In genomic region chr19:55199620-55200204, GRCh38 we compare ENCODE assay signal across 23 cellular contexts. TPM values are rescaled to one million over a fixed set of nuclear protein-coding genes. Genes with fewer than 3 reads are reported as not detected.
A peak's percentile ranks its signal among the peaks of the same experiment; 100 is the strongest.
DNase-seq lines count a peak whose midpoint lies in the region; ATAC-seq, FAIRE-seq and TF ChIP-seq lines count a peak whose summit lies in the region.
"Had no signal": no experiment of that assay in that cellular context is flagged by ENCODE, and none has a peak within 500 bp of the region (broad histone marks: within the 10 kb centered on the region; RNA-seq: fewer than 3 reads in every experiment).

No MANE protein-coding gene starts in this region.

- H2AFZ ChIP-seq in HepG2 (ENCODE audit: low read length), result no peak overlapping the region
- H2AFZ ChIP-seq: GM23338 had no signal

- no peak overlapping the region for H3K9ac ChIP-seq in HepG2 (ENCODE audit: insufficient read depth, low read depth, low read length)

- H3K9me3 ChIP-seq in HepG2 (ENCODE audit: low read length) (no peaks in the 10 kb centered on the region), right lobe of liver (no peaks in the 10 kb centered on the region), spleen (no peaks in the 10 kb centered on the region)

- no peak overlapping the region for H3K4me2 ChIP-seq in HepG2 (ENCODE audit: low read depth, low read length)
- H3K4me2 ChIP-seq: GM23338 had no signal

- ATAC-seq in HepG2, result no peak
- ATAC-seq in right lobe of liver, result no peak
- ATAC-seq: GM12878, GM23338, HCT116 had no signal

- no peak for TF ChIP-seq CTCF in HepG2 (CRISPR knock-in tag; IDR thresholded peaks at IDR 0.05)
- TF ChIP-seq CTCF in right lobe of liver (IDR thresholded peaks at IDR 0.05), result no peak
- TF ChIP-seq CTCF in RWPE1 (conservative IDR thresholded peaks at IDR 0.05; ENCODE audit: low read depth), result no peak
- TF ChIP-seq CTCF in spleen (IDR thresholded peaks at IDR 0.05 in 8 of 11, conservative IDR thresholded peaks at IDR 0.05 in 3 of 11), result no peak

- peaks cover 2% of the 10 kb centered on the region for H3K79me2 ChIP-seq in HepG2 (ENCODE audit: insufficient read depth, low read length)

- in situ Hi-C loops in HepG2 (cut with HindIII; ENCODE audit: extremely low pct_ligation_motif_present, low pct_unique_long_range_greater_than_20kb), result no loop called here

- FAIRE-seq in HepG2 (lab: Jason Lieb, UNC), result no peak
- FAIRE-seq: GM12878, GM19239 had no signal

- peaks cover 28 to 79% of the 10 kb centered on the region in 2 experiments for H3K36me3 ChIP-seq in HepG2 (replicated peaks in 1 of 2; ENCODE audit: control insufficient read depth in 1 of 2, insufficient read depth in 2 of 2, low read length in 2 of 2)
- peaks cover 0 to 8% (median 3%) of the 10 kb centered on the region in 4 donors for H3K36me3 ChIP-seq in right lobe of liver
- peaks cover 0 to 69% (median 0%) of the 10 kb centered on the region in 6 donors for H3K36me3 ChIP-seq in spleen

- BruUV-seq in HepG2 (replicated peaks; lab: Mats Ljungman, UMichigan), result no TSS peak

- WGBS in HepG2 (ENCODE audit: low lambda C conversion rate), result 94% methylated on average over 2 of the region's 5 CpGs
- 29% methylated on average over 2 of the region's 5 CpGs for WGBS in right lobe of liver (ENCODE audit: insufficient coverage, low coverage, low lambda C conversion rate, missing lambda C conversion rate)
- 55 to 68% (median 64%) methylated on average over 5 of the region's 5 CpGs for WGBS in spleen, 5 donors

- CTCF ChIA-PET in HepG2 (lab: Yijun Ruan, JAX; ENCODE audit: low intra/inter-chr PET ratio, low total read pairs) (no interaction called here), RWPE1 (lab: Yijun Ruan, JAX) (interaction anchor here (0.5 kb wide), 1 partner anchor 254 kb away, joined by 3 read pairs; no protein-coding TSS in a partner anchor)

- TF ChIP-seq RAD21 in HepG2 (CRISPR knock-in tag; IDR thresholded peaks at IDR 0.05), result no peak

- H3K27me3 ChIP-seq in HepG2 (ENCODE audit: control insufficient read depth in 1 of 2, insufficient read depth in 2 of 2, low read length in 2 of 2) (no peaks in the 10 kb centered on the region), right lobe of liver (no peaks in the 10 kb centered on the region), spleen (replicated peaks in 1 of 7) (peaks cover 0 to 31% (median 0%) of the 10 kb centered on the region in 7 donors)

- DNase-seq in HepG2 (ENCODE audit: low spot score) (no peak), right lobe of liver (no peak), RWPE1 (ENCODE audit: low spot score) (no peak), spleen (no peak), KG1 (lab: John Stamatoyannopoulos, UW) (no peak), NCI-H1092 (lab: John Stamatoyannopoulos, UW) (no peak)
- DNase-seq: C1 segment of cervical spinal cord; Calu3; CD4-positive, alpha-beta memory T cell; COR-L47; DMS79; EL; GDM1; H9; HFFc6 had no signal

- peaks cover 8% of the 10 kb centered on the region; the same call in 1 of the 2 replicates for H4K20me1 ChIP-seq in HepG2 (ENCODE audit: insufficient read depth, low read length)

- H3K4me3 ChIP-seq in HepG2 (replicated peaks in 1 of 3; ENCODE audit: insufficient read depth in 1 of 3, low read depth in 2 of 3, low read length in 3 of 3) (no peak overlapping the region), right lobe of liver (no peak overlapping the region), spleen (no peak overlapping the region)
- H3K4me3 ChIP-seq: GM12878, GM23338 had no signal

- TF ChIP-seq POLR2A in HepG2 (IDR thresholded peaks at IDR 0.05; ENCODE audit: insufficient read depth in 1 of 2, low read depth in 2 of 2, low read length in 2 of 2), result no peak
- no peak for TF ChIP-seq POLR2A in right lobe of liver (IDR thresholded peaks at IDR 0.05)
- TF ChIP-seq POLR2A in spleen (IDR thresholded peaks at IDR 0.05), result no peak

- POLR2A ChIA-PET in HepG2 (lab: Yijun Ruan, JAX), result interaction anchor here (1.8 kb wide), 1 partner anchor 10 kb away, joined by 8 read pairs; the partner anchor contains the start of gene PTPRH
- POLR2A ChIA-PET in RWPE1 (lab: Yijun Ruan, JAX; ENCODE audit: low non-redundant PET), result no interaction called here

- intact Hi-C loops in HepG2 (cut with micrococcal nuclease; ENCODE audit: unreplicated experiment), result no loop called here
- intact Hi-C loops in right lobe of liver (cut with DNase I), result loop anchor here in 1 of 2 donors (10.0 kb wide), 1 partner anchor 55 kb away; the partner anchor contains the start of gene PPP6R1
- intact Hi-C loops in spleen (cut with DNase I; ENCODE audit: low total_unique reads), result no loop called here

- H3K4me1 ChIP-seq in HepG2 (ENCODE audit: insufficient read depth, low read length) (peaks cover 17% of the 10 kb centered on the region), right lobe of liver (no peaks in the 10 kb centered on the region), spleen (peaks cover 0 to 24% (median 10%) of the 10 kb centered on the region in 6 donors)

- H3K27ac ChIP-seq in HepG2 (ENCODE audit: extremely low read length, insufficient read depth, low read length) (no peak overlapping the region), right lobe of liver (no peak overlapping the region), RWPE1 (peak overlapping the region; percentile 75), spleen (peak overlapping the region in 6 of 8 donors; percentile 20 to 67 (median 53))

- no peak for TF ChIP-seq EP300 in HepG2 (IDR thresholded peaks at IDR 0.05; ENCODE audit: low read depth in 2 of 2, low read length in 2 of 2)
- TF ChIP-seq EP300 in HepG2 (CRISPR knock-in tag; IDR thresholded peaks at IDR 0.05; ENCODE audit: borderline replicate concordance), result no peak

RNA-seq across cellular contexts. Expression of gene PTPRH, which starts 9.6 kb away (rescaled TPM):
- total RNA-seq in HepG2 (2016; rRNA removed; fragmentation: Illumina TruSeq; extraction: Trizol) (9.9 and 14.7 TPM in 2 replicates), right lobe of liver (10 to 100 TPM in 3 of 6 experiments, 1 to 10 TPM in 3; 4.2 to 25.9 (median 12.9) TPM), spleen (10 to 100 TPM; 36.8 to 97.9 (median 53.8) TPM)
- total RNA-seq in HepG2 (2016; cell fraction: cytosol; rRNA removed; fragmentation: Illumina TruSeq; extraction: Trizol; ENCODE audit: low read depth), result 1.9 and 2.0 TPM in 2 replicates
- 8.4 and 15.2 TPM in 2 replicates for total RNA-seq in HepG2 (2016; cell fraction: insoluble cytoplasmic fraction; rRNA removed; fragmentation: Illumina TruSeq; extraction: Trizol)
- 5.0 and 5.3 TPM in 2 replicates for total RNA-seq in HepG2 (2016; cell fraction: membrane; rRNA removed; fragmentation: Illumina TruSeq; extraction: Trizol)
- total RNA-seq in HepG2 (2016; cell fraction: nucleus; rRNA removed; fragmentation: Illumina TruSeq; extraction: Trizol), result 13.3 and 16.9 TPM in 2 replicates
- polyA plus RNA-seq in HepG2 (2011; rRNA removed) (125 and 166 TPM in 2 replicates), spleen (10 to 100 TPM in 2 of 3 donors, 1 to 10 TPM in 1; 6.5 to 31.7 (median 14.9) TPM)
- polyA plus RNA-seq in HepG2 (2011; cell fraction: cytosol; rRNA removed), result 78.8 and 83.6 TPM in 2 replicates
- polyA plus RNA-seq in HepG2 (2011; cell fraction: nucleus; rRNA removed), result 220 and 225 TPM in 2 replicates
- 52.4 and 60.5 TPM in 2 replicates for polyA plus RNA-seq in HepG2 (2012)
- 0.66 and 0.80 TPM in 2 replicates for polyA plus RNA-seq in HepG2 (2016; cell fraction: cytosol; fragmentation: Illumina TruSeq; extraction: Trizol; ENCODE audit: low read depth)
- 5.8 and 6.3 TPM in 2 replicates for polyA plus RNA-seq in HepG2 (2016; cell fraction: insoluble cytoplasmic fraction; fragmentation: Illumina TruSeq; extraction: Trizol; ENCODE audit: low read depth)
- polyA plus RNA-seq in HepG2 (2016; cell fraction: membrane; fragmentation: Illumina TruSeq; extraction: Trizol; ENCODE audit: low read depth), result 1.2 and 2.2 TPM in 2 replicates
- 19.3 and 22.0 TPM in 2 replicates for polyA plus RNA-seq in HepG2 (2016; cell fraction: nucleus; fragmentation: Illumina TruSeq; extraction: Trizol; ENCODE audit: insufficient read depth, low read depth)
- 4.3 and 150 TPM in 2 replicates for polyA minus RNA-seq in HepG2 (2011; rRNA and poly(A)+ RNA removed; ENCODE audit: low replicate concordance)
- 36.0 and 38.7 TPM in 2 replicates for polyA minus RNA-seq in HepG2 (2011; cell fraction: cytosol; rRNA and poly(A)+ RNA removed)
- 84.6 and 100 TPM in 2 replicates for polyA minus RNA-seq in HepG2 (2011; cell fraction: nucleus; rRNA and poly(A)+ RNA removed)
- total RNA-seq: CD4-positive, alpha-beta memory T cell had no signal
- polyA plus RNA-seq: CD4-positive, alpha-beta memory T cell; GM12878 had no signal

RNA-seq across cellular contexts. Expression of gene SYT5, which starts 19.6 kb away (rescaled TPM):
- total RNA-seq in HepG2 (2016; rRNA removed; fragmentation: Illumina TruSeq; extraction: Trizol), result not detected in 2 replicates
- not detected in 2 replicates for total RNA-seq in HepG2 (2016; cell fraction: cytosol; rRNA removed; fragmentation: Illumina TruSeq; extraction: Trizol; ENCODE audit: low read depth)
- not detected in 2 replicates for total RNA-seq in HepG2 (2016; cell fraction: insoluble cytoplasmic fraction; rRNA removed; fragmentation: Illumina TruSeq; extraction: Trizol)
- not detected in 2 replicates for total RNA-seq in HepG2 (2016; cell fraction: membrane; rRNA removed; fragmentation: Illumina TruSeq; extraction: Trizol)
- 0.12 TPM in 1 of 2 replicates, not detected in the other for total RNA-seq in HepG2 (2016; cell fraction: nucleus; rRNA removed; fragmentation: Illumina TruSeq; extraction: Trizol)
- polyA plus RNA-seq in HepG2 (2011; rRNA removed), result 0.04 TPM in 1 of 2 replicates, not detected in the other
- polyA plus RNA-seq in HepG2 (2011; cell fraction: cytosol; rRNA removed), result 0.11 TPM in 1 of 2 replicates, not detected in the other
- 0.87 and 0.90 TPM in 2 replicates for polyA plus RNA-seq in HepG2 (2011; cell fraction: nucleus; rRNA removed)
- 0.24 and 0.25 TPM in 2 replicates for polyA plus RNA-seq in HepG2 (2012)
- polyA plus RNA-seq in HepG2 (2016; cell fraction: cytosol; fragmentation: Illumina TruSeq; extraction: Trizol; ENCODE audit: low read depth), result not detected in 2 replicates
- polyA plus RNA-seq in HepG2 (2016; cell fraction: insoluble cytoplasmic fraction; fragmentation: Illumina TruSeq; extraction: Trizol; ENCODE audit: low read depth), result not detected in 2 replicates
- polyA plus RNA-seq in HepG2 (2016; cell fraction: membrane; fragmentation: Illumina TruSeq; extraction: Trizol; ENCODE audit: low read depth), result not detected in 2 replicates
- not detected in 2 replicates for polyA plus RNA-seq in HepG2 (2016; cell fraction: nucleus; fragmentation: Illumina TruSeq; extraction: Trizol; ENCODE audit: insufficient read depth, low read depth)
- 0.05 and 0.52 TPM in 2 replicates for polyA minus RNA-seq in HepG2 (2011; rRNA and poly(A)+ RNA removed; ENCODE audit: low replicate concordance)
- polyA minus RNA-seq in HepG2 (2011; cell fraction: cytosol; rRNA and poly(A)+ RNA removed), result not detected in 2 replicates
- 0.62 and 2.8 TPM in 2 replicates for polyA minus RNA-seq in HepG2 (2011; cell fraction: nucleus; rRNA and poly(A)+ RNA removed)
- total RNA-seq in right lobe of liver, result 1 to 10 TPM in 1 of 6 experiments, under 1 TPM in 1, not detected in 4; 0.06 to 1.7 TPM
- total RNA-seq in spleen, result 1 to 10 TPM in 1 of 7 donors, not detected in 6; 1.4 TPM
- under 1 TPM; 0.06 to 0.23 (median 0.13) TPM for polyA plus RNA-seq in spleen
- total RNA-seq: A673; CD4-positive, alpha-beta memory T cell; GM12878; H4 had no signal

RNA-seq across cellular contexts. Expression of gene TMEM86B, which starts 28.9 kb away (rescaled TPM):
- total RNA-seq in HepG2 (2016; rRNA removed; fragmentation: Illumina TruSeq; extraction: Trizol) (6.0 and 9.6 TPM in 2 replicates), right lobe of liver (10 to 100 TPM in 5 of 6 experiments, 1 to 10 TPM in 1; 8.8 to 22.2 (median 14.0) TPM), spleen (10 to 100 TPM in 3 of 7 donors, 1 to 10 TPM in 4; 7.5 to 11.7 (median 9.6) TPM)
- 9.6 and 12.1 TPM in 2 replicates for total RNA-seq in HepG2 (2016; cell fraction: cytosol; rRNA removed; fragmentation: Illumina TruSeq; extraction: Trizol; ENCODE audit: low read depth)
- total RNA-seq in HepG2 (2016; cell fraction: insoluble cytoplasmic fraction; rRNA removed; fragmentation: Illumina TruSeq; extraction: Trizol), result 6.1 and 10.1 TPM in 2 replicates
- total RNA-seq in HepG2 (2016; cell fraction: membrane; rRNA removed; fragmentation: Illumina TruSeq; extraction: Trizol), result 13.1 and 18.6 TPM in 2 replicates
- total RNA-seq in HepG2 (2016; cell fraction: nucleus; rRNA removed; fragmentation: Illumina TruSeq; extraction: Trizol), result 7.1 and 10.0 TPM in 2 replicates
- polyA plus RNA-seq in HepG2 (2011; rRNA removed) (7.7 and 10.7 TPM in 2 replicates), spleen (10 to 100 TPM; 11.8 to 31.5 (median 28.2) TPM)
- 6.2 and 9.1 TPM in 2 replicates for polyA plus RNA-seq in HepG2 (2011; cell fraction: cytosol; rRNA removed)
- polyA plus RNA-seq in HepG2 (2011; cell fraction: nucleus; rRNA removed), result 66.7 and 95.0 TPM in 2 replicates
- polyA plus RNA-seq in HepG2 (2012), result 16.2 and 16.6 TPM in 2 replicates
- 22.1 and 25.3 TPM in 2 replicates for polyA plus RNA-seq in HepG2 (2016; cell fraction: cytosol; fragmentation: Illumina TruSeq; extraction: Trizol; ENCODE audit: low read depth)
- 8.1 and 13.8 TPM in 2 replicates for polyA plus RNA-seq in HepG2 (2016; cell fraction: insoluble cytoplasmic fraction; fragmentation: Illumina TruSeq; extraction: Trizol; ENCODE audit: low read depth)
- 27.2 and 29.7 TPM in 2 replicates for polyA plus RNA-seq in HepG2 (2016; cell fraction: membrane; fragmentation: Illumina TruSeq; extraction: Trizol; ENCODE audit: low read depth)
- 36.9 and 38.1 TPM in 2 replicates for polyA plus RNA-seq in HepG2 (2016; cell fraction: nucleus; fragmentation: Illumina TruSeq; extraction: Trizol; ENCODE audit: insufficient read depth, low read depth)
- 1.9 and 14.4 TPM in 2 replicates for polyA minus RNA-seq in HepG2 (2011; rRNA and poly(A)+ RNA removed; ENCODE audit: low replicate concordance)
- polyA minus RNA-seq in HepG2 (2011; cell fraction: cytosol; rRNA and poly(A)+ RNA removed), result 2.9 and 3.2 TPM in 2 replicates
- polyA minus RNA-seq in HepG2 (2011; cell fraction: nucleus; rRNA and poly(A)+ RNA removed), result 7.1 and 7.8 TPM in 2 replicates

RNA-seq across cellular contexts. Expression of gene DNAAF3, which starts 33.3 kb away (rescaled TPM):
- total RNA-seq in HepG2 (2016; rRNA removed; fragmentation: Illumina TruSeq; extraction: Trizol) (0.40 and 0.41 TPM in 2 replicates), right lobe of liver (1 to 10 TPM in 2 of 6 experiments, under 1 TPM in 4; 0.22 to 4.3 (median 0.49) TPM), spleen (1 to 10 TPM in 2 of 7 donors, under 1 TPM in 3, not detected in 2; 0.68 to 1.1 (median 0.76) TPM)
- total RNA-seq in HepG2 (2016; cell fraction: cytosol; rRNA removed; fragmentation: Illumina TruSeq; extraction: Trizol; ENCODE audit: low read depth), result 0.40 TPM in 1 of 2 replicates, not detected in the other
- 0.17 and 0.30 TPM in 2 replicates for total RNA-seq in HepG2 (2016; cell fraction: insoluble cytoplasmic fraction; rRNA removed; fragmentation: Illumina TruSeq; extraction: Trizol)
- 0.17 and 0.34 TPM in 2 replicates for total RNA-seq in HepG2 (2016; cell fraction: membrane; rRNA removed; fragmentation: Illumina TruSeq; extraction: Trizol)
- total RNA-seq in HepG2 (2016; cell fraction: nucleus; rRNA removed; fragmentation: Illumina TruSeq; extraction: Trizol), result 0.66 and 1.1 TPM in 2 replicates
- polyA plus RNA-seq in HepG2 (2011; rRNA removed) (0.30 and 0.33 TPM in 2 replicates), spleen (under 1 TPM; 0.28 to 0.45 (median 0.36) TPM)
- 0.12 and 0.27 TPM in 2 replicates for polyA plus RNA-seq in HepG2 (2011; cell fraction: cytosol; rRNA removed)
- polyA plus RNA-seq in HepG2 (2011; cell fraction: nucleus; rRNA removed), result 1.0 and 1.6 TPM in 2 replicates
- 0.24 and 0.31 TPM in 2 replicates for polyA plus RNA-seq in HepG2 (2012)
- 0.28 TPM in 1 of 2 replicates, not detected in the other for polyA plus RNA-seq in HepG2 (2016; cell fraction: cytosol; fragmentation: Illumina TruSeq; extraction: Trizol; ENCODE audit: low read depth)
- 0.41 and 0.73 TPM in 2 replicates for polyA plus RNA-seq in HepG2 (2016; cell fraction: insoluble cytoplasmic fraction; fragmentation: Illumina TruSeq; extraction: Trizol; ENCODE audit: low read depth)
- not detected in 2 replicates for polyA plus RNA-seq in HepG2 (2016; cell fraction: membrane; fragmentation: Illumina TruSeq; extraction: Trizol; ENCODE audit: low read depth)
- polyA plus RNA-seq in HepG2 (2016; cell fraction: nucleus; fragmentation: Illumina TruSeq; extraction: Trizol; ENCODE audit: insufficient read depth, low read depth), result 1.1 and 1.9 TPM in 2 replicates
- polyA minus RNA-seq in HepG2 (2011; rRNA and poly(A)+ RNA removed; ENCODE audit: low replicate concordance), result 0.06 and 16.2 TPM in 2 replicates
- polyA minus RNA-seq in HepG2 (2011; cell fraction: cytosol; rRNA and poly(A)+ RNA removed), result not detected in 2 replicates
- polyA minus RNA-seq in HepG2 (2011; cell fraction: nucleus; rRNA and poly(A)+ RNA removed), result 0.26 TPM in 1 of 2 replicates, not detected in the other
- total RNA-seq: CD4-positive, alpha-beta memory T cell; GM12878 had no signal
- polyA plus RNA-seq: GM12878 had no signal

RNA-seq across cellular contexts. Expression of gene TNNI3, which starts 42.2 kb away (rescaled TPM):
- total RNA-seq in HepG2 (2016; rRNA removed; fragmentation: Illumina TruSeq; extraction: Trizol) (3.5 and 3.7 TPM in 2 replicates), right lobe of liver (under 1 TPM in 3 of 6 experiments, not detected in 3; 0.43 to 0.83 (median 0.62) TPM), spleen (not detected)
- total RNA-seq in HepG2 (2016; cell fraction: cytosol; rRNA removed; fragmentation: Illumina TruSeq; extraction: Trizol; ENCODE audit: low read depth), result 1.9 and 3.2 TPM in 2 replicates
- total RNA-seq in HepG2 (2016; cell fraction: insoluble cytoplasmic fraction; rRNA removed; fragmentation: Illumina TruSeq; extraction: Trizol), result 3.8 and 5.6 TPM in 2 replicates
- 2.0 and 2.4 TPM in 2 replicates for total RNA-seq in HepG2 (2016; cell fraction: membrane; rRNA removed; fragmentation: Illumina TruSeq; extraction: Trizol)
- 1.6 and 2.3 TPM in 2 replicates for total RNA-seq in HepG2 (2016; cell fraction: nucleus; rRNA removed; fragmentation: Illumina TruSeq; extraction: Trizol)
- polyA plus RNA-seq in HepG2 (2011; rRNA removed) (3.7 TPM in 2 replicates), spleen (under 1 TPM; 0.15 to 0.74 (median 0.70) TPM)
- 4.8 and 5.7 TPM in 2 replicates for polyA plus RNA-seq in HepG2 (2011; cell fraction: cytosol; rRNA removed)
- polyA plus RNA-seq in HepG2 (2011; cell fraction: nucleus; rRNA removed), result 2.4 and 3.1 TPM in 2 replicates
- 4.6 and 9.0 TPM in 2 replicates for polyA plus RNA-seq in HepG2 (2012)
- polyA plus RNA-seq in HepG2 (2016; cell fraction: cytosol; fragmentation: Illumina TruSeq; extraction: Trizol; ENCODE audit: low read depth), result 1.5 and 2.8 TPM in 2 replicates
- polyA plus RNA-seq in HepG2 (2016; cell fraction: insoluble cytoplasmic fraction; fragmentation: Illumina TruSeq; extraction: Trizol; ENCODE audit: low read depth), result 4.3 and 5.1 TPM in 2 replicates
- polyA plus RNA-seq in HepG2 (2016; cell fraction: membrane; fragmentation: Illumina TruSeq; extraction: Trizol; ENCODE audit: low read depth), result 1.1 and 1.6 TPM in 2 replicates
- polyA plus RNA-seq in HepG2 (2016; cell fraction: nucleus; fragmentation: Illumina TruSeq; extraction: Trizol; ENCODE audit: insufficient read depth, low read depth), result 3.4 TPM in 2 replicates
- 0.48 and 0.75 TPM in 2 replicates for polyA minus RNA-seq in HepG2 (2011; rRNA and poly(A)+ RNA removed; ENCODE audit: low replicate concordance)
- polyA minus RNA-seq in HepG2 (2011; cell fraction: cytosol; rRNA and poly(A)+ RNA removed), result not detected in 2 replicates
- polyA minus RNA-seq in HepG2 (2011; cell fraction: nucleus; rRNA and poly(A)+ RNA removed), result not detected in 2 replicates
- total RNA-seq: A172; CD4-positive, alpha-beta memory T cell; GM12878; H4; HFFc6 had no signal
- polyA plus RNA-seq: BJ; CD4-positive, alpha-beta memory T cell; GM12878 had no signal

Comparison
In these comparisons a context has a peak if more than half of its experiments do, and no peak if none do; other contexts are left out.
1. H3K27ac ChIP-seq: peak in RWPE1 (single experiment) and spleen (6 of 8); none in HepG2 (single experiment) and right lobe of liver (0 of 3).